In genomic region chr6:37104935-37105781, GRCh38 we compare ENCODE assay signal across 11 cellular contexts.
DNase-seq lines count a peak whose midpoint lies in the region; ATAC-seq and TF ChIP-seq lines count a peak whose summit lies in the region.
"Had no signal": no experiment of that assay in that cellular context is flagged by ENCODE, and none has a peak within 500 bp of the region (broad histone marks: within the 10 kb centered on the region; RNA-seq: fewer than 3 reads in every experiment).

No MANE protein-coding gene starts in this region.

- no peak for TF ChIP-seq EP300 in SK-N-SH (IDR thresholded peaks at IDR 0.05; ENCODE audit: borderline replicate concordance in 1 of 2, low read depth in 1 of 2, low read length in 1 of 2)

- H3F3A ChIP-seq in SK-N-SH (replicated peaks; ENCODE audit: insufficient read depth) = peaks cover 6% of the 10 kb centered on the region

- H3K4me1 ChIP-seq in SK-N-SH (ENCODE audit: control insufficient read depth in 1 of 2, insufficient read depth in 2 of 2, low read depth in 1 of 2, low read length in 1 of 2) (peaks cover 18 to 31% of the 10 kb centered on the region in 2 experiments), OCI-LY7 (ENCODE audit: insufficient read depth, low read length, poor library complexity, severe bottlenecking) (peaks cover 54% of the 10 kb centered on the region), tibial artery (peaks cover 0 to 27% (median 14%) of the 10 kb centered on the region in 4 donors)

- H3K4me1 Mint-ChIP-seq in stimulated activated memory B cell treated with anti-CD40 and anti-IgM and Interleukin-4, amounts not matched to agents 10 μg/mL and 1 μg/mL and 100 μg/mL, for 72 hours = peaks cover 47% of the 10 kb centered on the region

- H3K4me2 ChIP-seq in SK-N-SH (no peak overlapping the region), OCI-LY7 (ENCODE audit: low read length) (peak overlapping the region; percentile 4; the same call in 1 of the 2 replicates)

- H2AFZ ChIP-seq in SK-N-SH (ENCODE audit: low read depth) (no peak overlapping the region), OCI-LY7 (ENCODE audit: low read length) (no peak overlapping the region)

- CTCF ChIA-PET in SK-N-SH (lab: Yijun Ruan, JAX) (interaction anchor here (1.3 to 4.5 kb wide), 4 partner anchors 10 to 84 kb away, joined by 3 to 29 read pairs (median 15); partner anchors contain the start of gene PIM1), OCI-LY7 (lab: Charles Lee; ENCODE audit: unreplicated experiment) (no interaction called here)

- H3K4me3 Mint-ChIP-seq in stimulated activated memory B cell treated with anti-CD40 and anti-IgM and Interleukin-4, amounts not matched to agents 10 μg/mL and 1 μg/mL and 100 μg/mL, for 72 hours = no peak overlapping the region

- POLR2A ChIA-PET in SK-N-SH (lab: Yijun Ruan, JAX) (no interaction called here), OCI-LY7 (lab: Charles Lee) (interaction anchor here (0.5 to 1.1 kb wide), 2 partner anchors 14 to 63 kb away, joined by 3 to 4 read pairs; no protein-coding TSS in a partner anchor)

- no peak overlapping the region for H3K4me3 ChIP-seq in SK-N-SH (ENCODE audit: low read depth in 2 of 2, low read length in 1 of 2)
- H3K4me3 ChIP-seq in OCI-LY7 (ENCODE audit: low read depth, low read length, poor library complexity, severe bottlenecking) = no peak overlapping the region
- H3K4me3 ChIP-seq in tibial artery = no peak overlapping the region

- ATAC-seq in SK-N-SH treated with all-trans-retinoic acid at 6 μM for 48 hours = no peak
- no peak for ATAC-seq in stimulated activated memory B cell treated with anti-CD40 and anti-IgM and Interleukin-4, amounts not matched to agents 10 μg/mL and 1 μg/mL and 100 μg/mL, for 72 hours
- no peak for ATAC-seq in GM21786 (IDR thresholded peaks at IDR 0.05; ENCODE audit: unreplicated experiment)

- H4K20me1 ChIP-seq in SK-N-SH (ENCODE audit: insufficient read depth) = no peaks in the 10 kb centered on the region
- no peaks in the 10 kb centered on the region for H4K20me1 ChIP-seq in OCI-LY7 (ENCODE audit: insufficient read depth, low read length)

- H3K27ac ChIP-seq in SK-N-SH (ENCODE audit: low read depth in 2 of 2, low read length in 1 of 2) = peak overlapping the region in 1 of 2 experiments; percentile 4; a peak in 1 of 4 replicates
- no peak overlapping the region for H3K27ac ChIP-seq in OCI-LY7 (ENCODE audit: low read depth, low read length, poor library complexity, severe bottlenecking)
- H3K27ac ChIP-seq in tibial artery = no peak overlapping the region
- H3K27ac ChIP-seq: WERI-Rb-1 had no signal

- H3K79me2 ChIP-seq in SK-N-SH (ENCODE audit: insufficient read depth) (no peaks in the 10 kb centered on the region), OCI-LY7 (ENCODE audit: insufficient read depth, low read depth, low read length) (no peaks in the 10 kb centered on the region)

- DNase-seq in SK-N-SH = peak; percentile 39
- DNase-seq in OCI-LY7 (ENCODE audit: low spot score) = no peak
- peak; percentile 67 for DNase-seq in left kidney (ENCODE audit: low read depth, low spot score)
- no peak for DNase-seq in tibial artery
- DNase-seq in ACHN = no peak
- DNase-seq: NCI-H187 treated with DMSO at 0.1 percent for 48 hours, SHP77 treated with DMSO at 0.1 percent for 48 hours, WERI-Rb-1 had no signal

- in situ Hi-C loops in ACHN (cut with HindIII; ENCODE audit: low pct_ligation_motif_present, low pct_unique_long_range_greater_than_20kb, low sequenced_read_pairs) = no loop called here

- WGBS in SK-N-SH (ENCODE audit: low lambda C conversion rate) = 92% methylated on average over 6 of the region's 6 CpGs

- H3K27me3 Mint-ChIP-seq in stimulated activated memory B cell treated with anti-CD40 and anti-IgM and Interleukin-4, amounts not matched to agents 10 μg/mL and 1 μg/mL and 100 μg/mL, for 72 hours = no peaks in the 10 kb centered on the region

- H3K27me3 ChIP-seq in SK-N-SH (ENCODE audit: insufficient read depth) (no peaks in the 10 kb centered on the region), tibial artery (no peaks in the 10 kb centered on the region)

- no TSS peak for BruUV-seq in OCI-LY7 (replicated peaks; lab: Mats Ljungman, UMichigan)

- no peaks in the 10 kb centered on the region for H3K36me3 Mint-ChIP-seq in stimulated activated memory B cell treated with anti-CD40 and anti-IgM and Interleukin-4, amounts not matched to agents 10 μg/mL and 1 μg/mL and 100 μg/mL, for 72 hours

- no peaks in the 10 kb centered on the region for H3K9me3 ChIP-seq in SK-N-SH
- no peaks in the 10 kb centered on the region for H3K9me3 ChIP-seq in OCI-LY7 (ENCODE audit: low read length)
- no peaks in the 10 kb centered on the region for H3K9me3 ChIP-seq in tibial artery

- no peak overlapping the region for H3K9ac ChIP-seq in SK-N-SH

- H3K27ac Mint-ChIP-seq in stimulated activated memory B cell treated with anti-CD40 and anti-IgM and Interleukin-4, amounts not matched to agents 10 μg/mL and 1 μg/mL and 100 μg/mL, for 72 hours = peak overlapping the region; percentile 38

- no peaks in the 10 kb centered on the region for H3K9me2 ChIP-seq in SK-N-SH
- H3K9me2 ChIP-seq in OCI-LY7 (ENCODE audit: insufficient read depth, low read length) = no peaks in the 10 kb centered on the region

- H3K9me3 Mint-ChIP-seq in stimulated activated memory B cell treated with anti-CD40 and anti-IgM and Interleukin-4, amounts not matched to agents 10 μg/mL and 1 μg/mL and 100 μg/mL, for 72 hours = no peaks in the 10 kb centered on the region

- H3K36me3 ChIP-seq in SK-N-SH (replicated peaks in 1 of 2; ENCODE audit: control insufficient read depth in 1 of 2, insufficient read depth in 2 of 2, low read length in 1 of 2) (no peaks in the 10 kb centered on the region), OCI-LY7 (ENCODE audit: insufficient read depth, low read length) (no peaks in the 10 kb centered on the region), tibial artery (no peaks in the 10 kb centered on the region)
- H3K36me3 ChIP-seq: WERI-Rb-1 had no signal

- intact Hi-C loops in OCI-LY7 (cut with micrococcal nuclease; ENCODE audit: unreplicated experiment) = loop anchor here (5.0 kb wide), 1 partner anchor 218 kb away; the partner anchor contains the start of gene C6orf89
- intact Hi-C loops in tibial artery (cut with DNase I; ENCODE audit: low total_unique reads) = loop anchor here (10.0 kb wide), 1 partner anchor 50 kb away; no protein-coding TSS in a partner anchor

- TF ChIP-seq RAD21 in SK-N-SH (IDR thresholded peaks at IDR 0.05; ENCODE audit: low read length) = no peak

- TF ChIP-seq CTCF in SK-N-SH (IDR thresholded peaks at IDR 0.05) (no peak), OCI-LY7 (conservative IDR thresholded peaks at IDR 0.05; ENCODE audit: low read length) (no peak), tibial artery (IDR thresholded peaks at IDR 0.05) (no peak)

TF ChIP-seq in SK-N-SH, 30 proteins besides CTCF, POLR2A, EP300 and RAD21:
- TF ChIP-seq TCF12 (IDR thresholded peaks at IDR 0.05) (no peak), RFX5 (IDR thresholded peaks at IDR 0.05; ENCODE audit: low read length) (no peak), MXI1 (IDR thresholded peaks at IDR 0.05; ENCODE audit: low read depth, low read length) (no peak), GATA2 (CRISPR knock-in tag; IDR thresholded peaks at IDR 0.05) (no peak), NFIC (IDR thresholded peaks at IDR 0.05; ENCODE audit: borderline replicate concordance) (no peak), FOXJ3 (CRISPR knock-in tag; IDR thresholded peaks at IDR 0.05) (no peak), TAF1 (IDR thresholded peaks at IDR 0.05; ENCODE audit: borderline replicate concordance, low read depth, low read length) (no peak), GABPA (IDR thresholded peaks at IDR 0.05; ENCODE audit: low read depth) (no peak), SMC3 (IDR thresholded peaks at IDR 0.05; ENCODE audit: low read depth, low read length) (no peak), NRF1 (IDR thresholded peaks at IDR 0.05; ENCODE audit: low read depth, low read length) (no peak), MEF2A (IDR thresholded peaks at IDR 0.05; ENCODE audit: borderline replicate concordance, low read depth) (no peak), YY1 (IDR thresholded peaks at IDR 0.05; ENCODE audit: low read depth) (no peak)

TF ChIP-seq in SK-N-SH treated with all-trans-retinoic acid at 6 μM for 48 hours, 23 proteins besides CTCF, POLR2A, EP300 and RAD21:
- TF ChIP-seq CSRNP3 (CRISPR knock-in tag; IDR thresholded peaks at IDR 0.05) (no peak), ZNF70 (CRISPR knock-in tag; IDR thresholded peaks at IDR 0.05) (no peak), ZNF565 (CRISPR knock-in tag; conservative IDR thresholded peaks at IDR 0.05; ENCODE audit: low read depth) (no peak), GLIS3 (CRISPR knock-in tag; IDR thresholded peaks at IDR 0.05) (no peak), POU6F1 (CRISPR knock-in tag; IDR thresholded peaks at IDR 0.05; ENCODE audit: borderline replicate concordance, low read depth) (no peak), ZFP30 (CRISPR knock-in tag; IDR thresholded peaks at IDR 0.05) (no peak)
TF ChIP-seq in SK-N-SH treated with all-trans-retinoic acid at 6 μM for 48 hours: peak in this region for 0.

Comparison
In these comparisons a context has a peak if more than half of its experiments do, and no peak if none do; other contexts are left out.
1. DNase-seq: peak in SK-N-SH (single experiment) and left kidney (single experiment); none in OCI-LY7 (single experiment), tibial artery (0 of 2) and ACHN (single experiment).